ENCODE assay signal across 1 cellular context in genomic region chr11:66282468-66283455, GRCh38.
A peak's percentile ranks its signal among the peaks of the same experiment; 100 is the strongest.
TF ChIP-seq lines count a peak whose summit lies in the region.

No MANE protein-coding gene starts in this region.

TF ChIP-seq in HepG2, 621 proteins besides CTCF, POLR2A, EP300 and RAD21 (continued from another document and continues in another):
- TF ChIP-seq ZBTB10 (CRISPR knock-in tag; IDR thresholded peaks at IDR 0.05; ENCODE audit: borderline replicate concordance) (no peak), KDM4B (CRISPR knock-in tag; IDR thresholded peaks at IDR 0.05) (0 out of 2 replicates have a peak, but pooled peaks have one; percentile 42), TAF1 (CRISPR knock-in tag; IDR thresholded peaks at IDR 0.05) (no peak), CSRNP1 (CRISPR knock-in tag; IDR thresholded peaks at IDR 0.05) (no peak), RXRA (CRISPR knock-in tag; IDR thresholded peaks at IDR 0.05) (peak; percentile 62; the same call in 1 of the 2 replicates), ZNF383 (CRISPR knock-in tag; IDR thresholded peaks at IDR 0.05; ENCODE audit: borderline replicate concordance) (no peak), SNAPC4 (CRISPR knock-in tag; IDR thresholded peaks at IDR 0.05) (no peak), SUZ12 (IDR thresholded peaks at IDR 0.05; ENCODE audit: low read depth, low read length) (no peak), ISX (CRISPR knock-in tag; conservative IDR thresholded peaks at IDR 0.05) (no peak), PRDM10 (CRISPR knock-in tag; IDR thresholded peaks at IDR 0.05; ENCODE audit: low read depth) (no peak), ZNF138 (CRISPR knock-in tag; IDR thresholded peaks at IDR 0.05; ENCODE audit: low read depth) (no peak), ZNF253 (CRISPR knock-in tag; IDR thresholded peaks at IDR 0.05; ENCODE audit: borderline replicate concordance) (no peak), HNRNPUL1 (IDR thresholded peaks at IDR 0.05; ENCODE audit: low read depth, low read length) (no peak), MATR3 (CRISPR knock-in tag; IDR thresholded peaks at IDR 0.05) (no peak), ZNF543 (CRISPR knock-in tag; IDR thresholded peaks at IDR 0.05) (no peak), GMEB2 (CRISPR knock-in tag; IDR thresholded peaks at IDR 0.05; ENCODE audit: low read depth) (no peak), CENPT (CRISPR knock-in tag; IDR thresholded peaks at IDR 0.05; ENCODE audit: low read depth) (no peak), NCOA2 (CRISPR knock-in tag; IDR thresholded peaks at IDR 0.05) (peak; percentile 22; the same call in 1 of the 2 replicates), ZNF607 (CRISPR knock-in tag; IDR thresholded peaks at IDR 0.05; ENCODE audit: borderline replicate concordance) (0 out of 2 replicates have a peak, but pooled peaks have one; percentile 54), ZHX2 (IDR thresholded peaks at IDR 0.05; ENCODE audit: low read depth) (no peak), ZHX2 (CRISPR knock-in tag; IDR thresholded peaks at IDR 0.05; ENCODE audit: borderline replicate concordance) (no peak), USF2 (IDR thresholded peaks at IDR 0.05; ENCODE audit: low read depth, low read length) (no peak), USF2 (CRISPR knock-in tag; IDR thresholded peaks at IDR 0.05; ENCODE audit: borderline replicate concordance) (no peak), DPF2 (CRISPR knock-in tag; IDR thresholded peaks at IDR 0.05; ENCODE audit: borderline replicate concordance, low read depth) (no peak), ZSCAN21 (CRISPR knock-in tag; IDR thresholded peaks at IDR 0.05; ENCODE audit: borderline replicate concordance) (peak; percentile 90), ZBTB34 (CRISPR knock-in tag; IDR thresholded peaks at IDR 0.05) (no peak), RFX5 (IDR thresholded peaks at IDR 0.05; ENCODE audit: low read depth, low read length) (peak; percentile 89), CEBPB (IDR thresholded peaks at IDR 0.05; ENCODE audit: borderline replicate concordance, low read depth, low read length) (no peak), XRCC5 (optimal IDR thresholded peaks at IDR 0.05; ENCODE audit: low read length) (peak; percentile 77)
